Comparison of ENCODE assay signal across 1 cellular context in genomic region chr14:68843471-68844209, GRCh38.
TF ChIP-seq lines count a peak whose summit lies in the region.

No MANE protein-coding gene starts in this region.

TF ChIP-seq in GM23338, 12 proteins besides CTCF, POLR2A, EP300 and RAD21 (continued from another document):
- no peak for TF ChIP-seq EZH2phosphoT487 (IDR thresholded peaks at IDR 0.05; ENCODE audit: unreplicated experiment)
- TF ChIP-seq CREB1 (CRISPR knock-in tag; IDR thresholded peaks at IDR 0.05; ENCODE audit: low read depth), result no peak
- TF ChIP-seq ZNF331 (CRISPR knock-in tag; IDR thresholded peaks at IDR 0.05; ENCODE audit: low read depth), result no peak
- TF ChIP-seq EZH2 (IDR thresholded peaks at IDR 0.05; ENCODE audit: low read depth, unreplicated experiment), result no peak
